ENCODE assay signal across 9 cellular contexts in the genomic region with DNA sequence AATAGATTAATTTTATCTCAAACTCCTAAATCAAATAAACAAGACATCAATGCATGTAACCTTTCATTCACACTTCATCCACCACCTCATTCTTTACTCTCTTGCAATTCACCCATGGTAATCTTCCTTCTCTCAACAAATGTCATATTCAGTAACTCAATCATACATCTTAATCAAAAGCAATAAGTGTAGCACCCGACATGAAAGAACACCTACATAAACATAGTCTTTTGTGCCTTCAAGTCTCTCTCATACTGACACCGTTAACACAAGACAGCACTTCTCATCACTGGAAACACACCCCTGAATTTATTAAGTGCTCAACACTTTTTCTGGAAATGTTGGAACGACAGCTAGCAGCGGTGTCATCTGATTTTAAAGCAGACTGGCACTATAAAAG.
"Had no signal": no experiment of that assay in that cellular context is flagged by ENCODE, and none has a peak within 500 bp of the region (broad histone marks: within the 10 kb centered on the region; RNA-seq: fewer than 3 reads in every experiment).

No MANE protein-coding gene starts in this region.

- H3K27ac ChIP-seq: HL-60, KMS-11 had no signal

- ATAC-seq: HepG2, K562 had no signal

- H3K4me3 ChIP-seq: K562 had no signal

- H3K9ac ChIP-seq: KMS-11 had no signal

- H3K27me3 Mint-ChIP-seq: IgD-negative memory B cell had no signal

- FAIRE-seq: HepG2, HTR-8/SVneo, K562 had no signal

- H3K9me3 Mint-ChIP-seq: IgD-negative memory B cell had no signal

- H3K4me3 Mint-ChIP-seq: IgD-negative memory B cell had no signal

- H3K4me2 ChIP-seq: KMS-11 had no signal

- H3K36me3 Mint-ChIP-seq: IgD-negative memory B cell had no signal

- DNase-seq: IMR-90, KBM-7, KG1 had no signal
